In genomic region chr6:108671175-108671574, GRCh38 we compare ENCODE assay signal across 17 cellular contexts.
"Had no signal": no experiment of that assay in that cellular context is flagged by ENCODE, and none has a peak within 500 bp of the region (broad histone marks: within the 10 kb centered on the region; RNA-seq: fewer than 3 reads in every experiment).

No MANE protein-coding gene starts in this region.

- H3K27me3 Mint-ChIP-seq: activated CD4-positive, alpha-beta memory T cell treated with anti-CD3 and anti-CD28 coated beads, Interleukin-2, amount 10 ng/mL, durations not matched to agents 7 days and 5 days; activated T-cell treated with anti-CD3 and anti-CD28 coated beads, Interleukin-2, amount 50 U/mL, for 24 hours; T-helper 17 cell had no signal

- H3K9me3 Mint-ChIP-seq: activated CD4-positive, alpha-beta memory T cell treated with anti-CD3 and anti-CD28 coated beads, Interleukin-2, amount 10 ng/mL, durations not matched to agents 7 days and 5 days; activated T-cell treated with anti-CD3 and anti-CD28 coated beads, Interleukin-2, amount 50 U/mL, for 24 hours; nephron had no signal

- H3K36me3 ChIP-seq: adrenal gland, cardiac muscle cell, uterus had no signal

- H3K27ac ChIP-seq: adrenal gland, cardiac muscle cell, left lung had no signal

- H3K27ac Mint-ChIP-seq: activated CD4-positive, alpha-beta memory T cell treated with anti-CD3 and anti-CD28 coated beads, Interleukin-2, amount 10 ng/mL, durations not matched to agents 7 days and 5 days; activated T-cell treated with anti-CD3 and anti-CD28 coated beads, Interleukin-2, amount 50 U/mL, for 24 hours; nephron; T-helper 17 cell had no signal

- H3K4me3 ChIP-seq: adrenal gland, cardiac muscle cell, dorsolateral prefrontal cortex, left lung, uterus had no signal

- H3K4me3 Mint-ChIP-seq: activated CD4-positive, alpha-beta memory T cell treated with anti-CD3 and anti-CD28 coated beads, Interleukin-2, amount 10 ng/mL, durations not matched to agents 7 days and 5 days; activated T-cell treated with anti-CD3 and anti-CD28 coated beads, Interleukin-2, amount 50 U/mL, for 24 hours; nephron; T-helper 17 cell had no signal

- H3K27me3 ChIP-seq: adrenal gland, cardiac muscle cell, dorsolateral prefrontal cortex, left lung, uterus had no signal

- DNase-seq: activated CD4-positive, alpha-beta memory T cell treated with anti-CD3 and anti-CD28 coated beads, Interleukin-2, amount 10 ng/mL, durations not matched to agents 7 days and 5 days; activated CD4-positive, alpha-beta T cell treated with anti-CD3 and anti-CD28 coated beads for 4 hours; activated effector memory CD4-positive, alpha-beta T cell treated with Interleukin-2 at 50 U/mL for 16 hours; activated naive CD4-positive, alpha-beta T cell treated with anti-CD3 and anti-CD28 coated beads, Interleukin-2, amount 50 U/mL, for 16 hours; activated T-cell treated with anti-CD3 and anti-CD28 coated beads, Interleukin-2, amount 50 U/mL, for 24 hours; adrenal gland; hippocampal formation; left lung; mesenchymal stem cell; nucleus accumbens; stimulated activated CD4-positive, alpha-beta T cell treated with anti-CD3 and anti-CD28 coated beads, Interleukin-12 subunit alpha, Interleukin-12 subunit beta, amount 100 ng/mL, for 4 hours; stimulated activated CD4-positive, alpha-beta T cell treated with anti-CD3 and anti-CD28 coated beads, Interleukin-2, amount 100 ng/mL, for 24 hours; T-helper 17 cell; uterus had no signal

- H3K9me3 ChIP-seq: adrenal gland, left lung, uterus had no signal
